In genomic region chrX:27976284-27976683, GRCh38 we compare ENCODE assay signal across 32 cellular contexts. TPM values are rescaled to one million over a fixed set of nuclear protein-coding genes. Genes with fewer than 3 reads are reported as not detected.
DNase-seq lines count a peak whose midpoint lies in the region; TF ChIP-seq lines count a peak whose summit lies in the region.
"Had no signal": no experiment of that assay in that cellular context is flagged by ENCODE, and none has a peak within 500 bp of the region (broad histone marks: within the 10 kb centered on the region; RNA-seq: fewer than 3 reads in every experiment).

No MANE protein-coding gene starts in this region.

- peaks cover 14% of the 10 kb centered on the region for H3K4me1 Mint-ChIP-seq in brain
- no peaks in the 10 kb centered on the region for H3K4me1 Mint-ChIP-seq in activated naive CD4-positive, alpha-beta T cell treated with anti-CD3 and anti-CD28 coated beads for 36 hours (ENCODE audit: low read depth)

- H3K36me3 Mint-ChIP-seq in brain: no peaks in the 10 kb centered on the region
- no peaks in the 10 kb centered on the region for H3K36me3 Mint-ChIP-seq in activated naive CD4-positive, alpha-beta T cell treated with anti-CD3 and anti-CD28 coated beads for 36 hours (ENCODE audit: low read depth)
- H3K36me3 Mint-ChIP-seq: CD8-positive, alpha-beta T cell; mesothelial cell of epicardium had no signal

- H3K4me3 ChIP-seq in brain microvascular endothelial cell (ENCODE audit: low read depth, low read length): no peak overlapping the region
- H3K4me3 ChIP-seq: adrenal gland, body of pancreas, sigmoid colon had no signal

- no peaks in the 10 kb centered on the region for H3K27me3 ChIP-seq in brain microvascular endothelial cell (replicated peaks)
- H3K27me3 ChIP-seq: adrenal gland, BE2C, body of pancreas, sigmoid colon had no signal

- no peaks in the 10 kb centered on the region for H3K36me3 ChIP-seq in brain microvascular endothelial cell (replicated peaks)
- H3K36me3 ChIP-seq: adrenal gland, BE2C, sigmoid colon had no signal

- intact Hi-C loops in activated naive CD4-positive, alpha-beta T cell treated with anti-CD3 and anti-CD28 coated beads for 36 hours (cut with micrococcal nuclease): no loop called here

- no peak overlapping the region for H3K27ac ChIP-seq in brain microvascular endothelial cell
- H3K27ac ChIP-seq: adrenal gland, body of pancreas, sigmoid colon had no signal

- peaks cover 0 to 7% (median 0%) of the 10 kb centered on the region in 5 experiments for H3K9me3 Mint-ChIP-seq in brain
- H3K9me3 Mint-ChIP-seq in activated naive CD4-positive, alpha-beta T cell treated with anti-CD3 and anti-CD28 coated beads for 36 hours: no peaks in the 10 kb centered on the region

- H3K4me3 Mint-ChIP-seq in brain: peak overlapping the region in 2 of 5 experiments; percentile 30 to 43
- H3K4me3 Mint-ChIP-seq in activated naive CD4-positive, alpha-beta T cell treated with anti-CD3 and anti-CD28 coated beads for 36 hours: no peak overlapping the region
- H3K4me3 Mint-ChIP-seq: CD8-positive, alpha-beta T cell; HFFc6; mesothelial cell of epicardium had no signal

- H3K27ac Mint-ChIP-seq in brain: peak overlapping the region in 4 of 5 experiments; percentile 28 to 65 (median 49)
- H3K27ac Mint-ChIP-seq in activated naive CD4-positive, alpha-beta T cell treated with anti-CD3 and anti-CD28 coated beads for 36 hours: no peak overlapping the region
- H3K27ac Mint-ChIP-seq: CD8-positive, alpha-beta T cell; HFFc6; mesothelial cell of epicardium; progenitor cell of endocrine pancreas had no signal

- H3K27me3 Mint-ChIP-seq in brain: no peaks in the 10 kb centered on the region
- no peaks in the 10 kb centered on the region for H3K27me3 Mint-ChIP-seq in activated naive CD4-positive, alpha-beta T cell treated with anti-CD3 and anti-CD28 coated beads for 36 hours (ENCODE audit: low read depth)
- H3K27me3 Mint-ChIP-seq: progenitor cell of endocrine pancreas had no signal

- in situ Hi-C loops in brain microvascular endothelial cell (cut with HindIII; ENCODE audit: low pct_ligation_motif_present, low sequenced_read_pairs): no loop called here

- CTCF ChIA-PET in activated naive CD4-positive, alpha-beta T cell treated with anti-CD3 and anti-CD28 coated beads for 36 hours (lab: Charles Lee): no interaction called here

- TF ChIP-seq CTCF in brain (conservative IDR thresholded peaks at IDR 0.05) (no peak), brain microvascular endothelial cell (IDR thresholded peaks at IDR 0.05; ENCODE audit: low read depth, low read length, missing control alignments) (no peak)

- DNase-seq in DMS 273 treated with DMSO at 0.1 percent for 48 hours (lab: John Stamatoyannopoulos, UW) (peak; percentile 50), NCI-H524 (lab: John Stamatoyannopoulos, UW) (peak; percentile 55 to 77), iris pigment epithelial cell (ENCODE audit: low read depth) (peak; percentile 23), brain microvascular endothelial cell (no peak), NCI-H2029 treated with DMSO at 0.1 percent for 48 hours (lab: John Stamatoyannopoulos, UW) (no peak)
- DNase-seq in stimulated activated naive CD4-positive, alpha-beta T cell (lab: John Stamatoyannopoulos, UW): no peak
- DNase-seq in activated naive CD4-positive, alpha-beta T cell treated with anti-CD3 and anti-CD28 coated beads for 36 hours: no peak
- DNase-seq: activated CD4-positive, alpha-beta T cell treated with anti-CD3 and anti-CD28 coated beads, Interleukin-2, amount 50 U/mL, for 4 hours; activated CD4-positive, CD25-positive, alpha-beta regulatory T cell; activated naive CD4-positive, alpha-beta T cell; activated T-cell treated with anti-CD3 and anti-CD28 coated beads, Interleukin-2, amount 50 U/mL, for 48 hours; adrenal gland; BE2C; body of pancreas; CD8-positive, alpha-beta T cell; EL; GOT3; HFFc6; IMR-90; NCI-H146; NCI-H526; sigmoid colon; stimulated activated CD4-positive, alpha-beta T cell treated with anti-CD3 and anti-CD28 coated beads, Interleukin-15, amount 100 ng/mL, for 24 hours; stimulated activated CD4-positive, alpha-beta T cell treated with anti-CD3 and anti-CD28 coated beads, Interleukin-4, amount 100 ng/mL, for 4 hours; substantia nigra; trophoblast cell had no signal

RNA-seq across cellular contexts. Expression of gene DCAF8L1, which starts 5.0 kb away (rescaled TPM):
- polyA plus RNA-seq in brain (ENCODE audit: insufficient read depth, low read depth, low replicate concordance): not detected
- not detected for total RNA-seq in activated naive CD4-positive, alpha-beta T cell treated with anti-CD3 and anti-CD28 coated beads for 36 hours
- total RNA-seq: adrenal gland; body of pancreas; CD8-positive, alpha-beta T cell; cerebellum; fibroblast of lung; HFFc6; IMR-90; liver; mesothelial cell of epicardium; progenitor cell of endocrine pancreas; sigmoid colon had no signal
- polyA plus RNA-seq: adrenal gland, fibroblast of lung, IMR-90, liver, sigmoid colon had no signal

Comparison
In these comparisons a context has a peak if more than half of its experiments do, and no peak if none do; other contexts are left out.
1. DNase-seq: peak in DMS 273 treated with DMSO at 0.1 percent for 48 hours (single experiment), NCI-H524 (2 of 2) and iris pigment epithelial cell (single experiment); none in brain microvascular endothelial cell (single experiment), stimulated activated naive CD4-positive, alpha-beta T cell (0 of 6), NCI-H2029 treated with DMSO at 0.1 percent for 48 hours (single experiment) and activated naive CD4-positive, alpha-beta T cell treated with anti-CD3 and anti-CD28 coated beads for 36 hours (single experiment).